In the genomic region with DNA sequence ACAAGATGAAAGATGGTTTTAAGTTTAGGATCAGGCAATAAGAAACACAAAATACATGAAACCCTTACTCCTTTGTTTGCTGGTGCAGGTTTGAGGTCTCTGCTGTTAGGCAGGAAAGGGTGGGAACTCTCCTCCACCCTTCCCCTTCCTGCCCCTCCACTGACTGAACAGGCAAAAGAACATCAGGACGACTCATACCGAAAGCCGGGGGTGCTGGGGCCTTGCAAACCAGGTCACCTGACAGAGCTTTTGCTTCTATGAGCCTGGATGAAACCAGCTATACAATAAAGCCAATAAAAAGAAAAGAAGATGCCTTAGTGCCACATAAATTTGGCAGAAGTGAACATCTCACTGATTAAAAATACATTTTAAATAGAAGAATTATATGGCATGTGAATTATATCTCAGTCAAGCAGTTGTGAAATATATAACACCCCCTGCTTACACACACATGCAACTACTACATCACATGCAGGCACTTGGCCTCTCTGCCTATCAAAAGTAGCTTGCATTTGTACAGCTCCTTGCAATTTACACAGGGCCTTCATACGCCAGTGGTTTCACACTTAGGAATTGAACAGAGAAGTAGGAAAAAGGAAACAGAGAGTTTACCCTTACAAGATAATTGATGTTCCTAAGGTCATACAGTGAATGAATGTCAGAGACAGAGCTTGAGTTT, we compare ENCODE assay signal across 8 cellular contexts.
DNase-seq lines count a peak whose midpoint lies in the region; ATAC-seq and TF ChIP-seq lines count a peak whose summit lies in the region.

No MANE protein-coding gene starts in this region.

- H3K27ac Mint-ChIP-seq in T-cell (peak overlapping the region; percentile 94 to 97), type B pancreatic cell (no peak overlapping the region)

- ATAC-seq in GM18520 (IDR thresholded peaks at IDR 0.05; ENCODE audit: unreplicated experiment) (peak; percentile 45), HG02884 (IDR thresholded peaks at IDR 0.05; ENCODE audit: unreplicated experiment) (peak; percentile 80), T-cell (replicated peaks in 1 of 4) (peak; percentile 96 to 98 (median 96))

- H3K27ac ChIP-seq in adrenal gland: no peak overlapping the region

- H3K36me3 ChIP-seq in adrenal gland (replicated peaks in 1 of 2): no peaks in the 10 kb centered on the region

- TF ChIP-seq POLR2A in adrenal gland (IDR thresholded peaks at IDR 0.05): no peak

- no peak for TF ChIP-seq CTCF in adrenal gland (IDR thresholded peaks at IDR 0.05)
- TF ChIP-seq CTCF in type B pancreatic cell (conservative IDR thresholded peaks at IDR 0.05): no peak

- intact Hi-C loops in adrenal gland (cut with DNase I): no loop called here

- H3K27me3 Mint-ChIP-seq in T-cell (no peaks in the 10 kb centered on the region), type B pancreatic cell (no peaks in the 10 kb centered on the region)

- H3K27me3 ChIP-seq in adrenal gland: no peaks in the 10 kb centered on the region

- no peaks in the 10 kb centered on the region for H3K9me3 ChIP-seq in adrenal gland (replicated peaks in 1 of 3)

- H3K4me3 Mint-ChIP-seq in T-cell (peak overlapping the region; percentile 49 to 65 (median 61)), type B pancreatic cell (no peak overlapping the region)

- WGBS in adrenal gland, 4 donors: 47 to 66% (median 54%) methylated on average over 4 of the region's 4 CpGs

- H3K4me1 ChIP-seq in adrenal gland (replicated peaks in 1 of 2): no peaks in the 10 kb centered on the region

- H3K9me3 Mint-ChIP-seq in T-cell: peaks cover 0 to 8% (median 0%) of the 10 kb centered on the region in 3 donors
- H3K9me3 Mint-ChIP-seq in type B pancreatic cell: peaks cover 5% of the 10 kb centered on the region

- H3K36me3 Mint-ChIP-seq in T-cell (peaks cover 3% of the 10 kb centered on the region), type B pancreatic cell (no peaks in the 10 kb centered on the region)

- DNase-seq in T-cell: peak; percentile 27 to 78 (median 44)
- DNase-seq in adrenal gland: peak in 5 of 7 donors; percentile 21 to 60 (median 38)
- peak; percentile 52 to 57 for DNase-seq in stimulated activated CD4-positive, alpha-beta T cell treated with anti-CD3 and anti-CD28 coated beads, Interleukin-1b, Interleukin-23, amount 100 ng/mL, for 4 hours (ENCODE audit: low read depth in 2 of 2)
- no peak for DNase-seq in OCI-M1 (lab: John Stamatoyannopoulos, UW)
- DNase-seq in NCI-H2196 treated with DMSO at 0.1 percent for 48 hours (lab: John Stamatoyannopoulos, UW; ENCODE audit: unreplicated experiment): no peak
- no peak for DNase-seq in type B pancreatic cell (ENCODE audit: extremely low spot score, unreplicated experiment)

- H3K4me1 Mint-ChIP-seq in T-cell (peaks cover 98 to 100% (median 98%) of the 10 kb centered on the region in 3 donors), type B pancreatic cell (ENCODE audit: unreplicated experiment) (no peaks in the 10 kb centered on the region)

- CTCF ChIA-PET in T-cell (lab: Charles Lee): interaction anchor here in 1 of 2 donors (0.6 to 1.6 kb wide), 2 partner anchors 215 to 1347 kb away, joined by 3 to 6 read pairs; a partner anchor contains a TSS

- POLR2A ChIA-PET in T-cell (lab: Charles Lee): interaction anchor here (0.6 to 1.0 kb wide), 8 partner anchors 10 to 235 kb away, joined by 3 to 16 read pairs (median 3); no protein-coding TSS in a partner anchor

- H3K4me3 ChIP-seq in adrenal gland: no peak overlapping the region

Comparison
In these comparisons a context has a peak if more than half of its experiments do, and no peak if none do; other contexts are left out.
1. ATAC-seq: peak in every context shown above with its lines; median percentile 96 in T-cell; 80 in HG02884; 45 in GM18520.
2. DNase-seq: peak in T-cell (34 of 34), adrenal gland (5 of 7) and stimulated activated CD4-positive, alpha-beta T cell treated with anti-CD3 and anti-CD28 coated beads, Interleukin-1b, Interleukin-23, amount 100 ng/mL, for 4 hours (2 of 2); none in OCI-M1 (single experiment), NCI-H2196 treated with DMSO at 0.1 percent for 48 hours (single experiment) and type B pancreatic cell (single experiment).